1 cellular context compared by ENCODE assay signal in genomic region chr15:89087830-89088604, GRCh38.
A peak's percentile ranks its signal among the peaks of the same experiment; 100 is the strongest.
TF ChIP-seq lines count a peak whose summit lies in the region.

TSS of gene ABHD2 (plus strand) at chr15:89088456. CDS start at chr15:89116328, 27,872 bp downstream.

TF ChIP-seq in HepG2, 621 proteins besides CTCF, POLR2A, EP300 and RAD21 (continued from another document and continues in another):
- TF ChIP-seq ZNF343 (CRISPR knock-in tag; IDR thresholded peaks at IDR 0.05) (0 out of 2 replicates have a peak, but pooled peaks have one; percentile 20), ZNF609 (CRISPR knock-in tag; IDR thresholded peaks at IDR 0.05; ENCODE audit: borderline replicate concordance) (peak; percentile 64), DR1 (CRISPR knock-in tag; IDR thresholded peaks at IDR 0.05) (0 out of 2 replicates have a peak, but pooled peaks have one; percentile 62), SETDB1 (CRISPR knock-in tag; IDR thresholded peaks at IDR 0.05; ENCODE audit: borderline replicate concordance) (no peak), FOXK2 (IDR thresholded peaks at IDR 0.05) (no peak), PHF20 (CRISPR knock-in tag; IDR thresholded peaks at IDR 0.05) (no peak), ZBTB1 (CRISPR knock-in tag; IDR thresholded peaks at IDR 0.05; ENCODE audit: borderline replicate concordance) (no peak), ATM (IDR thresholded peaks at IDR 0.05; ENCODE audit: borderline replicate concordance) (no peak), GTF2F1 (IDR thresholded peaks at IDR 0.05; ENCODE audit: low read length) (no peak), HOXA7 (CRISPR knock-in tag; IDR thresholded peaks at IDR 0.05) (no peak), HHEX (CRISPR knock-in tag; IDR thresholded peaks at IDR 0.05) (0 out of 2 replicates have a peak, but pooled peaks have one; percentile 32), TARDBP (CRISPR knock-in tag; IDR thresholded peaks at IDR 0.05) (no peak), POLR2G (IDR thresholded peaks at IDR 0.05; ENCODE audit: low read depth, low read length) (peak; percentile 65), SRSF9 (IDR thresholded peaks at IDR 0.05; ENCODE audit: borderline replicate concordance, insufficient read depth, low read depth, low read length, poor library complexity, severe bottlenecking) (no peak), ZNF121 (CRISPR knock-in tag; IDR thresholded peaks at IDR 0.05) (no peak), PPARG (CRISPR knock-in tag; conservative IDR thresholded peaks at IDR 0.05) (no peak), MXD4 (CRISPR knock-in tag; IDR thresholded peaks at IDR 0.05) (peak; percentile 45; the same call in 1 of the 2 replicates), CSRNP1 (CRISPR knock-in tag; IDR thresholded peaks at IDR 0.05) (0 out of 2 replicates have a peak, but pooled peaks have one; percentile 34), FOXP1 (IDR thresholded peaks at IDR 0.05) (no peak), FOXP1 (CRISPR knock-in tag; IDR thresholded peaks at IDR 0.05) (no peak), E2F2 (CRISPR knock-in tag; IDR thresholded peaks at IDR 0.05; ENCODE audit: borderline replicate concordance) (no peak), ZNF260 (CRISPR knock-in tag; IDR thresholded peaks at IDR 0.05; ENCODE audit: borderline replicate concordance, low read depth) (no peak), BORCS8-MEF2B (CRISPR knock-in tag; IDR thresholded peaks at IDR 0.05) (no peak), ZNF598 (CRISPR knock-in tag; IDR thresholded peaks at IDR 0.05; ENCODE audit: borderline replicate concordance) (no peak), NFE2L2 (IDR thresholded peaks at IDR 0.05; ENCODE audit: low read length) (no peak), ZBTB21 (CRISPR knock-in tag; IDR thresholded peaks at IDR 0.05) (peak; percentile 89), HDAC6 (IDR thresholded peaks at IDR 0.05; ENCODE audit: low read depth, low read length) (no peak), NR0B2 (CRISPR knock-in tag; IDR thresholded peaks at IDR 0.05) (no peak), NFKBIZ (CRISPR knock-in tag; IDR thresholded peaks at IDR 0.05) (no peak), ZNF124 (CRISPR knock-in tag; IDR thresholded peaks at IDR 0.05) (no peak; the same call in 1 of the 2 replicates), GPN1 (CRISPR knock-in tag; IDR thresholded peaks at IDR 0.05; ENCODE audit: borderline replicate concordance) (no peak), MTA3 (CRISPR knock-in tag; IDR thresholded peaks at IDR 0.05) (no peak), JUND (CRISPR knock-in tag; IDR thresholded peaks at IDR 0.05) (no peak), THRA (CRISPR knock-in tag; IDR thresholded peaks at IDR 0.05; ENCODE audit: borderline replicate concordance) (peak; percentile 69; the same call in 1 of the 2 replicates), ZNF766 (CRISPR knock-in tag; IDR thresholded peaks at IDR 0.05; ENCODE audit: borderline replicate concordance) (no peak)
- TF ChIP-seq, protein P1, sequence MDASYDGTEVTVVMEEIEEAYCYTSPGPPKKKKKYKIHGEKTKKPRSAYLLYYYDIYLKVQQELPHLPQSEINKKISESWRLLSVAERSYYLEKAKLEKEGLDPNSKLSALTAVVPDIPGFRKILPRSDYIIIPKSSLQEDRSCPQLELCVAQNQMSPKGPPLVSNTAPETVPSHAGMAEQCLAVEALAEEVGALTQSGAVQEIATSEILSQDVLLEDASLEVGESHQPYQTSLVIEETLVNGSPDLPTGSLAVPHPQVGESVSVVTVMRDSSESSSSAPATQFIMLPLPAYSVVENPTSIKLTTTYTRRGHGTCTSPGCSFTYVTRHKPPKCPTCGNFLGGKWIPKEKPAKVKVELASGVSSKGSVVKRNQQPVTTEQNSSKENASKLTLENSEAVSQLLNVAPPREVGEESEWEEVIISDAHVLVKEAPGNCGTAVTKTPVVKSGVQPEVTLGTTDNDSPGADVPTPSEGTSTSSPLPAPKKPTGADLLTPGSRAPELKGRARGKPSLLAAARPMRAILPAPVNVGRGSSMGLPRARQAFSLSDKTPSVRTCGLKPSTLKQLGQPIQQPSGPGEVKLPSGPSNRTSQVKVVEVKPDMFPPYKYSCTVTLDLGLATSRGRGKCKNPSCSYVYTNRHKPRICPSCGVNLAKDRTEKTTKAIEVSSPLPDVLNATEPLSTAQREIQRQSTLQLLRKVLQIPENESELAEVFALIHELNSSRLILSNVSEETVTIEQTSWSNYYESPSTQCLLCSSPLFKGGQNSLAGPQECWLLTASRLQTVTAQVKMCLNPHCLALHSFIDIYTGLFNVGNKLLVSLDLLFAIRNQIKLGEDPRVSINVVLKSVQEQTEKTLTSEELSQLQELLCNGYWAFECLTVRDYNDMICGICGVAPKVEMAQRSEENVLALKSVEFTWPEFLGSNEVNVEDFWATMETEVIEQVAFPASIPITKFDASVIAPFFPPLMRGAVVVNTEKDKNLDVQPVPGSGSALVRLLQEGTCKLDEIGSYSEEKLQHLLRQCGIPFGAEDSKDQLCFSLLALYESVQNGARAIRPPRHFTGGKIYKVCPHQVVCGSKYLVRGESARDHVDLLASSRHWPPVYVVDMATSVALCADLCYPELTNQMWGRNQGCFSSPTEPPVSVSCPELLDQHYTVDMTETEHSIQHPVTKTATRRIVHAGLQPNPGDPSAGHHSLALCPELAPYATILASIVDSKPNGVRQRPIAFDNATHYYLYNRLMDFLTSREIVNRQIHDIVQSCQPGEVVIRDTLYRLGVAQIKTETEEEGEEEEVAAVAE (CRISPR knock-in tag; IDR thresholded peaks at IDR 0.05; ENCODE audit: borderline replicate concordance), result 0 out of 2 replicates have a peak, but pooled peaks have one; percentile 31
- TF ChIP-seq, protein P2, sequence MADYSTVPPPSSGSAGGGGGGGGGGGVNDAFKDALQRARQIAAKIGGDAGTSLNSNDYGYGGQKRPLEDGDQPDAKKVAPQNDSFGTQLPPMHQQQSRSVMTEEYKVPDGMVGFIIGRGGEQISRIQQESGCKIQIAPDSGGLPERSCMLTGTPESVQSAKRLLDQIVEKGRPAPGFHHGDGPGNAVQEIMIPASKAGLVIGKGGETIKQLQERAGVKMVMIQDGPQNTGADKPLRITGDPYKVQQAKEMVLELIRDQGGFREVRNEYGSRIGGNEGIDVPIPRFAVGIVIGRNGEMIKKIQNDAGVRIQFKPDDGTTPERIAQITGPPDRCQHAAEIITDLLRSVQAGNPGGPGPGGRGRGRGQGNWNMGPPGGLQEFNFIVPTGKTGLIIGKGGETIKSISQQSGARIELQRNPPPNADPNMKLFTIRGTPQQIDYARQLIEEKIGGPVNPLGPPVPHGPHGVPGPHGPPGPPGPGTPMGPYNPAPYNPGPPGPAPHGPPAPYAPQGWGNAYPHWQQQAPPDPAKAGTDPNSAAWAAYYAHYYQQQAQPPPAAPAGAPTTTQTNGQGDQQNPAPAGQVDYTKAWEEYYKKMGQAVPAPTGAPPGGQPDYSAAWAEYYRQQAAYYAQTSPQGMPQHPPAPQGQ (CRISPR knock-in tag; IDR thresholded peaks at IDR 0.05; ENCODE audit: borderline replicate concordance), result no peak
- TF ChIP-seq, protein P3, sequence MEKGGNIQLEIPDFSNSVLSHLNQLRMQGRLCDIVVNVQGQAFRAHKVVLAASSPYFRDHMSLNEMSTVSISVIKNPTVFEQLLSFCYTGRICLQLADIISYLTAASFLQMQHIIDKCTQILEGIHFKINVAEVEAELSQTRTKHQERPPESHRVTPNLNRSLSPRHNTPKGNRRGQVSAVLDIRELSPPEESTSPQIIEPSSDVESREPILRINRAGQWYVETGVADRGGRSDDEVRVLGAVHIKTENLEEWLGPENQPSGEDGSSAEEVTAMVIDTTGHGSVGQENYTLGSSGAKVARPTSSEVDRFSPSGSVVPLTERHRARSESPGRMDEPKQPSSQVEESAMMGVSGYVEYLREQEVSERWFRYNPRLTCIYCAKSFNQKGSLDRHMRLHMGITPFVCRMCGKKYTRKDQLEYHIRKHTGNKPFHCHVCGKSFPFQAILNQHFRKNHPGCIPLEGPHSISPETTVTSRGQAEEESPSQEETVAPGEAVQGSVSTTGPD (CRISPR knock-in tag; IDR thresholded peaks at IDR 0.05), result no peak
- TF ChIP-seq, protein P4, sequence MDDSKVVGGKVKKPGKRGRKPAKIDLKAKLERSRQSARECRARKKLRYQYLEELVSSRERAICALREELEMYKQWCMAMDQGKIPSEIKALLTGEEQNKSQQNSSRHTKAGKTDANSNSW (CRISPR knock-in tag; IDR thresholded peaks at IDR 0.05; ENCODE audit: borderline replicate concordance), result no peak
- TF ChIP-seq, protein P5, sequence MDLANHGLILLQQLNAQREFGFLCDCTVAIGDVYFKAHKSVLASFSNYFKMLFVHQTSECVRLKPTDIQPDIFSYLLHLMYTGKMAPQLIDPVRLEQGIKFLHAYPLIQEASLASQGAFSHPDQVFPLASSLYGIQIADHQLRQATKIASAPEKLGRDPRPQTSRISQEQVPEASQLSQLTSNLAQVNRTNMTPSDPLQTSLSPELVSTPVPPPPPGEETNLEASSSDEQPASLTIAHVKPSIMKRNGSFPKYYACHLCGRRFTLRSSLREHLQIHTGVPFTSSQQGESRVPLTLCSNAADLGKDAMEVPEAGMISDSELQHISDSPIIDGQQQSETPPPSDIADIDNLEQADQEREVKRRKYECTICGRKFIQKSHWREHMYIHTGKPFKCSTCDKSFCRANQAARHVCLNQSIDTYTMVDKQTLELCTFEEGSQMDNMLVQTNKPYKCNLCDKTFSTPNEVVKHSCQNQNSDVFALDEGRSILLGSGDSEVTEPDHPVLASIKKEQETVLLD (CRISPR knock-in tag; IDR thresholded peaks at IDR 0.05; ENCODE audit: low read depth), result no peak
- TF ChIP-seq, protein P6, sequence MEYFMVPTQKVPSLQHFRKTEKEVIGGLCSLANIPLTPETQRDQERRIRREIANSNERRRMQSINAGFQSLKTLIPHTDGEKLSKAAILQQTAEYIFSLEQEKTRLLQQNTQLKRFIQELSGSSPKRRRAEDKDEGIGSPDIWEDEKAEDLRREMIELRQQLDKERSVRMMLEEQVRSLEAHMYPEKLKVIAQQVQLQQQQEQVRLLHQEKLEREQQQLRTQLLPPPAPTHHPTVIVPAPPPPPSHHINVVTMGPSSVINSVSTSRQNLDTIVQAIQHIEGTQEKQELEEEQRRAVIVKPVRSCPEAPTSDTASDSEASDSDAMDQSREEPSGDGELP (IDR thresholded peaks at IDR 0.05; ENCODE audit: borderline replicate concordance, low read depth), result peak; percentile 98
